Comparison of ENCODE assay signal across 15 cellular contexts in the genomic region with DNA sequence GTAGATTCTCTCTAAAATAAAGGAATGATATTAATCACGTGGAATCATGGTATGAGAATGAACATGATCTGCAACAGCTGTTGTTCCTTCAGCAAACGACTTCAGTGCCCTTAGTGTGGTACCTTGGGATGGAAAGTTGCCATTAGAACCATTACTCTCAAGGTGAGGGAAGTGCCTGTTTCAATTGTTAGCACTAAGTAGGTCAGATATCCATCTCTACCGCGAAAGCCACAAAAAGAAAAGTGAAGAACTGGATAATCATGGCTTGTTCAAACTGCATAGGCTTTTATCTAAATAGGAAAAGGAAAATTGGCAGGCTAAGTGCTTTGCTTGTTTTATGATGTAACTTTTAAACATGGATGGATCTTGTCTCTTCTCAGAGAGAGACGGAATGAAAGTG.
"Had no signal": no experiment of that assay in that cellular context is flagged by ENCODE, and none has a peak within 500 bp of the region (broad histone marks: within the 10 kb centered on the region; RNA-seq: fewer than 3 reads in every experiment).

No MANE protein-coding gene starts in this region.

- H2AFZ ChIP-seq: neural progenitor cell had no signal

- DNase-seq: activated CD4-positive, alpha-beta memory T cell treated with anti-CD3 and anti-CD28 coated beads, Interleukin-2, amount 10 ng/mL, durations not matched to agents 7 days and 5 days; activated CD4-positive, alpha-beta T cell treated with anti-CD3 and anti-CD28 coated beads for 36 hours; activated effector memory CD4-positive, alpha-beta T cell treated with Interleukin-2 at 50 U/mL for 16 hours; activated naive CD4-positive, alpha-beta T cell treated with anti-CD3 and anti-CD28 coated beads, Interleukin-2, amount 50 U/mL, for 16 hours; activated T-cell treated with anti-CD3 and anti-CD28 coated beads, Interleukin-2, amount 50 U/mL, for 24 hours; heart right ventricle; left cardiac atrium; midbrain; spleen; trophoblast cell had no signal

- H3K36me3 ChIP-seq: gastroesophageal sphincter, heart right ventricle, neural progenitor cell, spleen, suprapubic skin had no signal

- H3K9me3 ChIP-seq: gastroesophageal sphincter, heart right ventricle, spleen, suprapubic skin had no signal

- H3K4me2 ChIP-seq: neural progenitor cell had no signal

- H3K27me3 ChIP-seq: gastroesophageal sphincter, heart right ventricle, neural progenitor cell, spleen, suprapubic skin had no signal

- ATAC-seq: activated CD4-positive, alpha-beta T cell treated with anti-CD3 and anti-CD28 coated beads for 36 hours; gastroesophageal sphincter; heart right ventricle; left cardiac atrium; sciatic nerve had no signal

- H3K27ac ChIP-seq: gastroesophageal sphincter, heart right ventricle, neural progenitor cell, spleen, suprapubic skin had no signal

- FAIRE-seq: endometrium had no signal

- H3K4me3 ChIP-seq: gastroesophageal sphincter, heart right ventricle, neural progenitor cell, spleen, suprapubic skin had no signal

- H3K4me1 ChIP-seq: gastroesophageal sphincter, heart right ventricle, neural progenitor cell, spleen, suprapubic skin had no signal

- H3K9ac ChIP-seq: neural progenitor cell had no signal
